36 cellular contexts compared by ENCODE assay signal in genomic region chr7:107782374-107782773, GRCh38. TPM values are rescaled to one million over a fixed set of nuclear protein-coding genes. Genes with fewer than 3 reads are reported as not detected.
"Had no signal": no experiment of that assay in that cellular context is flagged by ENCODE, and none has a peak within 500 bp of the region (broad histone marks: within the 10 kb centered on the region; RNA-seq: fewer than 3 reads in every experiment).

No MANE protein-coding gene starts in this region.

- H3K4me1 Mint-ChIP-seq: brain had no signal

- ATAC-seq: activated CD4-positive, alpha-beta T cell treated with anti-CD3 and anti-CD28 coated beads for 36 hours; activated CD8-positive, alpha-beta memory T cell treated with anti-CD3 and anti-CD28 coated beads, Interleukin-2, amount 10 ng/mL, durations not matched to agents 7 days and 5 days; activated CD8-positive, alpha-beta T cell treated with anti-CD3 and anti-CD28 coated beads, Interleukin-2, amount 10 ng/mL, durations not matched to agents 7 days and 5 days; activated naive CD8-positive, alpha-beta T cell treated with anti-CD3 and anti-CD28 coated beads, Interleukin-2, amount 50 U/mL, for 24 hours had no signal

- H3K4me3 Mint-ChIP-seq: activated CD4-positive, alpha-beta memory T cell treated with anti-CD3 and anti-CD28 coated beads for 36 hours; activated CD4-positive, alpha-beta T cell treated with anti-CD3 and anti-CD28 coated beads for 36 hours; activated CD4-positive, alpha-beta T cell treated with anti-CD3 and anti-CD28 coated beads, Interleukin-2, amount 10 ng/mL, durations not matched to agents 24 days and 14 days; activated CD8-positive, alpha-beta memory T cell treated with anti-CD3 and anti-CD28 coated beads, Interleukin-2, amount 10 ng/mL, durations not matched to agents 7 days and 5 days; activated CD8-positive, alpha-beta T cell treated with anti-CD3 and anti-CD28 coated beads, Interleukin-2, amount 10 ng/mL, durations not matched to agents 7 days and 5 days; activated naive CD4-positive, alpha-beta T cell treated with anti-CD3 and anti-CD28 coated beads, Interleukin-2, amount 10 ng/mL, durations not matched to agents 7 days and 5 days; activated naive CD8-positive, alpha-beta T cell; activated naive CD8-positive, alpha-beta T cell treated with anti-CD3 and anti-CD28 coated beads, Interleukin-2, amount 50 U/mL, for 24 hours; brain had no signal

- H3K27me3 ChIP-seq: breast epithelium, cardiac muscle cell, colonic mucosa, esophagus squamous epithelium had no signal

- H3K9me3 Mint-ChIP-seq: activated CD4-positive, alpha-beta memory T cell treated with anti-CD3 and anti-CD28 coated beads for 36 hours; activated CD4-positive, alpha-beta T cell treated with anti-CD3 and anti-CD28 coated beads, Interleukin-2, amount 10 ng/mL, durations not matched to agents 24 days and 14 days; activated naive CD4-positive, alpha-beta T cell treated with anti-CD3 and anti-CD28 coated beads, Interleukin-2, amount 10 ng/mL, durations not matched to agents 7 days and 5 days; activated naive CD8-positive, alpha-beta T cell treated with anti-CD3 and anti-CD28 coated beads, Interleukin-2, amount 50 U/mL, for 24 hours; brain had no signal

- H3K4me1 ChIP-seq: adrenal gland, breast epithelium, colonic mucosa had no signal

- H3K9me3 ChIP-seq: adrenal gland, breast epithelium, colonic mucosa, esophagus squamous epithelium had no signal

- H3K27me3 Mint-ChIP-seq: activated CD4-positive, alpha-beta T cell treated with anti-CD3 and anti-CD28 coated beads for 36 hours; activated CD8-positive, alpha-beta memory T cell treated with anti-CD3 and anti-CD28 coated beads, Interleukin-2, amount 10 ng/mL, durations not matched to agents 7 days and 5 days; activated naive CD8-positive, alpha-beta T cell had no signal

- H3K4me3 ChIP-seq: adrenal gland, breast epithelium, cardiac muscle cell, colonic mucosa, esophagus squamous epithelium had no signal

- H3K36me3 Mint-ChIP-seq: activated CD4-positive, alpha-beta memory T cell treated with anti-CD3 and anti-CD28 coated beads for 36 hours; activated CD8-positive, alpha-beta memory T cell treated with anti-CD3 and anti-CD28 coated beads, Interleukin-2, amount 10 ng/mL, durations not matched to agents 7 days and 5 days; activated naive CD4-positive, alpha-beta T cell treated with anti-CD3 and anti-CD28 coated beads, Interleukin-2, amount 10 ng/mL, durations not matched to agents 7 days and 5 days; activated naive CD8-positive, alpha-beta T cell; brain had no signal

- H3K27ac ChIP-seq: adrenal gland, breast epithelium, cardiac muscle cell, colonic mucosa, epithelial cell of prostate, esophagus squamous epithelium had no signal

- H3K36me3 ChIP-seq: adrenal gland, breast epithelium, cardiac muscle cell, colonic mucosa, esophagus squamous epithelium had no signal

- DNase-seq: activated CD4-positive, alpha-beta memory T cell treated with anti-CD3 and anti-CD28 coated beads for 36 hours; activated CD4-positive, alpha-beta T cell treated with anti-CD3 and anti-CD28 coated beads for 36 hours; activated CD4-positive, alpha-beta T cell treated with anti-CD3 and anti-CD28 coated beads, Interleukin-2, amount 10 ng/mL, durations not matched to agents 24 days and 14 days; activated CD4-positive, CD25-positive, alpha-beta regulatory T cell; activated CD4-positive, CD25-positive, alpha-beta regulatory T cell treated with anti-CD3 and anti-CD28 coated beads, Interleukin-2, amount 50 U/mL, for 72 hours; activated CD8-positive, alpha-beta memory T cell treated with anti-CD3 and anti-CD28 coated beads, Interleukin-2, amount 10 ng/mL, durations not matched to agents 7 days and 5 days; activated CD8-positive, alpha-beta memory T cell treated with anti-CD3 and anti-CD28 coated beads, Interleukin-2, amount 50 U/mL, for 4 hours; activated CD8-positive, alpha-beta T cell treated with anti-CD3 and anti-CD28 coated beads, Interleukin-2, amount 10 ng/mL, durations not matched to agents 7 days and 5 days; activated gamma-delta T cell; activated naive CD4-positive, alpha-beta T cell; activated naive CD4-positive, alpha-beta T cell treated with anti-CD3 and anti-CD28 coated beads, Interleukin-2, amount 10 ng/mL, durations not matched to agents 7 days and 5 days; activated naive CD8-positive, alpha-beta T cell treated with anti-CD3 and anti-CD28 coated beads, Interleukin-2, amount 50 U/mL, for 24 hours; activated T-cell treated with anti-CD3 and anti-CD28 coated beads, Interleukin-2, amount 50 U/mL, for 1 hour; activated T-cell treated with anti-CD3 and anti-CD28 coated beads, Interleukin-2, amount 50 U/mL, for 48 hours; adrenal gland; amygdala; aorta; central memory CD4-positive, alpha-beta T cell; cerebellar nuclear complex; colonic mucosa; effector CD8-positive, alpha-beta T cell; esophagus squamous epithelium; head of caudate nucleus; T-helper 2 cell had no signal

- H3K27ac Mint-ChIP-seq: activated CD4-positive, alpha-beta memory T cell treated with anti-CD3 and anti-CD28 coated beads for 36 hours; activated CD4-positive, alpha-beta T cell treated with anti-CD3 and anti-CD28 coated beads for 36 hours; activated CD4-positive, alpha-beta T cell treated with anti-CD3 and anti-CD28 coated beads, Interleukin-2, amount 10 ng/mL, durations not matched to agents 24 days and 14 days; activated CD8-positive, alpha-beta memory T cell treated with anti-CD3 and anti-CD28 coated beads, Interleukin-2, amount 10 ng/mL, durations not matched to agents 7 days and 5 days; activated CD8-positive, alpha-beta T cell treated with anti-CD3 and anti-CD28 coated beads, Interleukin-2, amount 10 ng/mL, durations not matched to agents 7 days and 5 days; activated naive CD4-positive, alpha-beta T cell treated with anti-CD3 and anti-CD28 coated beads, Interleukin-2, amount 10 ng/mL, durations not matched to agents 7 days and 5 days; activated naive CD8-positive, alpha-beta T cell; activated naive CD8-positive, alpha-beta T cell treated with anti-CD3 and anti-CD28 coated beads, Interleukin-2, amount 50 U/mL, for 24 hours; brain had no signal

RNA-seq across cellular contexts. Expression of gene SLC26A3, which starts 20.6 kb away (rescaled TPM):
- total RNA-seq: activated CD4-positive, alpha-beta memory T cell treated with anti-CD3 and anti-CD28 coated beads for 36 hours; activated CD4-positive, alpha-beta T cell treated with anti-CD3 and anti-CD28 coated beads for 36 hours; activated CD4-positive, alpha-beta T cell treated with anti-CD3 and anti-CD28 coated beads, Interleukin-2, amount 10 ng/mL, durations not matched to agents 24 days and 14 days; activated CD8-positive, alpha-beta memory T cell treated with anti-CD3 and anti-CD28 coated beads for 36 hours; activated CD8-positive, alpha-beta memory T cell treated with anti-CD3 and anti-CD28 coated beads, Interleukin-2, amount 10 ng/mL, durations not matched to agents 7 days and 5 days; activated CD8-positive, alpha-beta T cell treated with anti-CD3 and anti-CD28 coated beads, Interleukin-2, amount 10 ng/mL, durations not matched to agents 7 days and 5 days; aorta; cardiac muscle cell; dermis microvascular lymphatic vessel endothelial cell; endothelial cell of umbilical vein; esophagus squamous epithelium; fibroblast of lung; fibroblast of villous mesenchyme; frontal cortex; T-helper 1 cell treated with Interleukin-12 subunit alpha and Interleukin-12 subunit beta and Interleukin-4 antibody, amounts not matched to agents 30 ng/mL and 1 ng/mL, for 36 hours had no signal
- polyA plus RNA-seq: endothelial cell of umbilical vein, fibroblast of lung had no signal
